Comparison of ENCODE assay signal across 10 cellular contexts in genomic region chr1:162612606-162613400, GRCh38. TPM values are rescaled to one million over a fixed set of nuclear protein-coding genes. Genes with fewer than 3 reads are reported as not detected.
DNase-seq lines count a peak whose midpoint lies in the region; ATAC-seq and TF ChIP-seq lines count a peak whose summit lies in the region.
"Had no signal": no experiment of that assay in that cellular context is flagged by ENCODE, and none has a peak within 500 bp of the region (broad histone marks: within the 10 kb centered on the region; RNA-seq: fewer than 3 reads in every experiment).

No MANE protein-coding gene starts in this region.

- DNase-seq in NCI-H1694 treated with DMSO at 0.1 percent for 48 hours (lab: John Stamatoyannopoulos, UW) = peak; percentile 7
- no peak for DNase-seq in NCI-H1694 (lab: John Stamatoyannopoulos, UW)
- peak; percentile 54 for DNase-seq in choroid plexus epithelial cell (ENCODE audit: low read depth)
- DNase-seq in lower lobe of right lung = no peak
- DNase-seq in upper lobe of right lung = no peak
- no peak for DNase-seq in H7
- no peak for DNase-seq in superior temporal gyrus (ENCODE audit: extremely low spot score)

- no peak for TF ChIP-seq CTCF in choroid plexus epithelial cell (conservative IDR thresholded peaks at IDR 0.05; ENCODE audit: low read depth, low read length)
- TF ChIP-seq CTCF in lower lobe of right lung (IDR thresholded peaks at IDR 0.05) = no peak
- TF ChIP-seq CTCF in upper lobe of right lung (IDR thresholded peaks at IDR 0.05) = no peak

- H3K27me3 ChIP-seq in lower lobe of right lung (ENCODE audit: low read depth) = no peaks in the 10 kb centered on the region
- H3K27me3 ChIP-seq in upper lobe of right lung = no peaks in the 10 kb centered on the region
- no peaks in the 10 kb centered on the region for H3K27me3 ChIP-seq in H7 (ENCODE audit: control insufficient read depth, insufficient read depth, low read length)

- ATAC-seq in lower lobe of right lung (peak; percentile 71 to 81), upper lobe of right lung (peak; percentile 60), HG02623 (IDR thresholded peaks at IDR 0.05; ENCODE audit: unreplicated experiment) (no peak)
- ATAC-seq: stimulated activated naive CD8-positive, alpha-beta T cell treated with anti-CD3 and anti-CD28 coated beads, Interleukin-15, Interleukin-2, amounts not matched to agents 100 U/mL and 50 U/mL, for 24 hours had no signal

- H3K27ac ChIP-seq in lower lobe of right lung (no peak overlapping the region), upper lobe of right lung (peak overlapping the region; percentile 7)
- H3K27ac ChIP-seq: 22Rv1 had no signal

- H3K4me1 ChIP-seq in lower lobe of right lung (peaks cover 11% of the 10 kb centered on the region), upper lobe of right lung (no peaks in the 10 kb centered on the region)

- peaks cover 14% of the 10 kb centered on the region for H3K9me3 ChIP-seq in lower lobe of right lung
- no peaks in the 10 kb centered on the region for H3K9me3 ChIP-seq in upper lobe of right lung

- intact Hi-C loops in lower lobe of right lung (cut with DNase I) (no loop called here), upper lobe of right lung (cut with DNase I) (no loop called here)

- no peak overlapping the region for H3K4me3 ChIP-seq in choroid plexus epithelial cell (ENCODE audit: low read depth, low read length)
- H3K4me3 ChIP-seq in lower lobe of right lung = no peak overlapping the region
- no peak overlapping the region for H3K4me3 ChIP-seq in upper lobe of right lung
- no peak overlapping the region for H3K4me3 ChIP-seq in H7 (ENCODE audit: insufficient read depth, low read depth, low read length)

- H3K36me3 ChIP-seq in lower lobe of right lung (no peaks in the 10 kb centered on the region), upper lobe of right lung (no peaks in the 10 kb centered on the region), H7 (replicated peaks; ENCODE audit: control insufficient read depth, insufficient read depth, low read length) (no peaks in the 10 kb centered on the region)

RNA-seq across cellular contexts. Expression of gene DDR2, which starts 19.5 kb away (rescaled TPM):
- total RNA-seq in lower lobe of right lung (47.0 TPM), upper lobe of right lung (44.6 TPM)
- 0.17 and 0.55 TPM in 2 replicates for total RNA-seq in H7 (2014; rRNA removed; shearing (Covaris generic))

RNA-seq across cellular contexts. Expression of gene UAP1, which starts 51.3 kb away (rescaled TPM):
- total RNA-seq in lower lobe of right lung = 29.4 TPM
- total RNA-seq in upper lobe of right lung = 35.0 TPM
- 48.4 and 54.8 TPM in 2 replicates for total RNA-seq in H7 (2014; rRNA removed; shearing (Covaris generic))

Comparison
In these comparisons a context has a peak if more than half of its experiments do, and no peak if none do; other contexts are left out.
1. DNase-seq: peak in NCI-H1694 treated with DMSO at 0.1 percent for 48 hours (single experiment) and choroid plexus epithelial cell (single experiment); none in NCI-H1694 (single experiment), lower lobe of right lung (single experiment), upper lobe of right lung (single experiment), H7 (single experiment) and superior temporal gyrus (single experiment).
2. RNA of gene DDR2, which starts 19.5 kb away (total RNA-seq): 47.0 TPM in lower lobe of right lung (single experiment) and 44.6 TPM in upper lobe of right lung (single experiment); 0.17 to 0.55 TPM in H7; every median in the first group is over 10 times any median in the second.